1 cellular context compared by ENCODE assay signal in genomic region chr16:50066482-50067289, GRCh38.
TF ChIP-seq lines count a peak whose summit lies in the region.

No MANE protein-coding gene starts in this region.

TF ChIP-seq in HepG2, 621 proteins besides CTCF, POLR2A, EP300 and RAD21 (continued from another document and continues in another):
- TF ChIP-seq ZNF646 (CRISPR knock-in tag; IDR thresholded peaks at IDR 0.05) (no peak), RELA (CRISPR knock-in tag; IDR thresholded peaks at IDR 0.05) (peak; percentile 22; the same call in 1 of the 2 replicates), ZBTB3 (CRISPR knock-in tag; IDR thresholded peaks at IDR 0.05; ENCODE audit: borderline replicate concordance, low read depth) (no peak; the same call in 1 of the 2 replicates), ZNF512 (CRISPR knock-in tag; IDR thresholded peaks at IDR 0.05) (no peak), HNF1A (IDR thresholded peaks at IDR 0.05; ENCODE audit: low read depth) (no peak), HNF1A (CRISPR knock-in tag; IDR thresholded peaks at IDR 0.05; ENCODE audit: borderline replicate concordance) (no peak), USF2 (IDR thresholded peaks at IDR 0.05; ENCODE audit: low read depth, low read length) (no peak), USF2 (CRISPR knock-in tag; IDR thresholded peaks at IDR 0.05; ENCODE audit: borderline replicate concordance) (no peak), PAXIP1 (CRISPR knock-in tag; conservative IDR thresholded peaks at IDR 0.05) (no peak), ZNF234 (CRISPR knock-in tag; conservative IDR thresholded peaks at IDR 0.05) (no peak), CCDC6 (CRISPR knock-in tag; IDR thresholded peaks at IDR 0.05) (no peak), ARNT2 (CRISPR knock-in tag; IDR thresholded peaks at IDR 0.05; ENCODE audit: low read depth) (no peak; the same call in 1 of the 2 replicates), ZFP91 (CRISPR knock-in tag; IDR thresholded peaks at IDR 0.05; ENCODE audit: borderline replicate concordance) (0 out of 2 replicates have a peak, but pooled peaks have one; percentile 2), SRSF4 (IDR thresholded peaks at IDR 0.05; ENCODE audit: low read depth, low read length, poor library complexity, severe bottlenecking) (no peak), ZMAT3 (CRISPR knock-in tag; conservative IDR thresholded peaks at IDR 0.05) (peak; percentile 64; the same call in 1 of the 2 replicates), IRF2 (CRISPR knock-in tag; IDR thresholded peaks at IDR 0.05) (no peak), RORA (CRISPR knock-in tag; IDR thresholded peaks at IDR 0.05) (no peak), PHB2 (IDR thresholded peaks at IDR 0.05; ENCODE audit: partially characterized antibody) (no peak), ZNF770 (CRISPR knock-in tag; IDR thresholded peaks at IDR 0.05) (peak; percentile 96), ARNTL (CRISPR knock-in tag; IDR thresholded peaks at IDR 0.05) (no peak), ZIK1 (CRISPR knock-in tag; IDR thresholded peaks at IDR 0.05; ENCODE audit: borderline replicate concordance, low read depth) (no peak), ATF6 (CRISPR knock-in tag; conservative IDR thresholded peaks at IDR 0.05) (0 out of 2 replicates have a peak, but pooled peaks have one; percentile 15), ZNF501 (CRISPR knock-in tag; IDR thresholded peaks at IDR 0.05) (peak; percentile 55; the same call in 1 of the 2 replicates), RFX1 (IDR thresholded peaks at IDR 0.05) (no peak), CEBPG (CRISPR knock-in tag; IDR thresholded peaks at IDR 0.05) (no peak), NPAS2 (CRISPR knock-in tag; IDR thresholded peaks at IDR 0.05; ENCODE audit: borderline replicate concordance) (no peak), MXD3 (CRISPR knock-in tag; IDR thresholded peaks at IDR 0.05) (no peak), ZNF121 (CRISPR knock-in tag; IDR thresholded peaks at IDR 0.05) (peak; percentile 99), RBM22 (optimal IDR thresholded peaks at IDR 0.05; ENCODE audit: low read length) (no peak), ZNF703 (CRISPR knock-in tag; IDR thresholded peaks at IDR 0.05; ENCODE audit: borderline replicate concordance) (no peak)
